18 cellular contexts compared by ENCODE assay signal in the genomic region with DNA sequence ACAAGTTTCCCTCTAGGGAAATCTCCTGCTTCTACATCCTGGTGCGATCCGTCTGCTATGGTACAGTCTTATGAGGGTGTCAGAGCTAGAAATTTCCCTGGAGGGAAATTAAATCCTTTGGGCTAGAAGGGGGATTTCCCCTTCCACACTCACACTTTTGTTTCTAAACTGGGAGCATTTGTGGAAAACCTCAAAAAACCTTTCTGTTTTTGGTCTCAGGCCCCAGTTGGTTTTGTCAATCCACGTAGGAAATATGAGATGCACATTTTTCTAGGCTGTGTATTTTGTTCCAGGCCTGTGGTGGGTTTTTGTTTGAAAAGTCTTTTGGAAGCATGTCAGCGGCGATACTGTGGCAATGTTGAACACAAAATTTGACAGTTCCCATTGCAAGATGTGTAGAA. TPM values are rescaled to one million over a fixed set of nuclear protein-coding genes. Genes with fewer than 3 reads are reported as not detected.
DNase-seq lines count a peak whose midpoint lies in the region; FAIRE-seq and TF ChIP-seq lines count a peak whose summit lies in the region.
"Had no signal": no experiment of that assay in that cellular context is flagged by ENCODE, and none has a peak within 500 bp of the region (broad histone marks: within the 10 kb centered on the region; RNA-seq: fewer than 3 reads in every experiment).

No MANE protein-coding gene starts in this region.

- H3K4me3 ChIP-seq in astrocyte (ENCODE audit: insufficient read depth, low read depth, low read length) (no peak overlapping the region), skeletal muscle cell (ENCODE audit: low read depth, low read length) (no peak overlapping the region), transverse colon (no peak overlapping the region)
- H3K4me3 ChIP-seq: GM12878, HAP-1 had no signal

- no peak overlapping the region for H2AFZ ChIP-seq in astrocyte (ENCODE audit: low read depth, low read length)

- no peaks in the 10 kb centered on the region for H3K4me1 ChIP-seq in astrocyte (ENCODE audit: insufficient read depth, low read length)
- H3K4me1 ChIP-seq in transverse colon = no peaks in the 10 kb centered on the region
- H3K4me1 ChIP-seq: BE2C, HAP-1 had no signal

- TF ChIP-seq CTCF in astrocyte (IDR thresholded peaks at IDR 0.05; ENCODE audit: insufficient read depth, low read depth, low read length) = no peak
- no peak for TF ChIP-seq CTCF in transverse colon (IDR thresholded peaks at IDR 0.05)

- 75% methylated on average over 5 of the region's 5 CpGs; no CpG with 5 or more reads in 1 of the 2 donors for WGBS in transverse colon (ENCODE audit: low coverage in 1 of 2), 2 donors

- peak; percentile 92 for FAIRE-seq in astrocyte (lab: Jason Lieb, UNC)
- FAIRE-seq: A204.1, GM12878, GM19239, H1, HepG2, HTR-8/SVneo had no signal

- no peak overlapping the region for H3K27ac Mint-ChIP-seq in astrocyte (ENCODE audit: unreplicated experiment)
- H3K27ac Mint-ChIP-seq: CD4-positive, alpha-beta memory T cell had no signal

- no peaks in the 10 kb centered on the region for H3K4me1 Mint-ChIP-seq in astrocyte (ENCODE audit: low read depth, unreplicated experiment)
- H3K4me1 Mint-ChIP-seq: CD4-positive, alpha-beta memory T cell had no signal

- no peaks in the 10 kb centered on the region for H3K9me3 Mint-ChIP-seq in astrocyte (ENCODE audit: unreplicated experiment)
- H3K9me3 Mint-ChIP-seq: CD4-positive, alpha-beta memory T cell had no signal

- H3K27ac ChIP-seq in astrocyte (ENCODE audit: low read depth, low read length) = no peak overlapping the region
- no peak overlapping the region for H3K27ac ChIP-seq in transverse colon
- H3K27ac ChIP-seq: C4-2B had no signal

- no peaks in the 10 kb centered on the region for H3K79me2 ChIP-seq in astrocyte (ENCODE audit: insufficient read depth, low read length)

- no peak for TF ChIP-seq EP300 in transverse colon (IDR thresholded peaks at IDR 0.05; ENCODE audit: low read depth)

- no peaks in the 10 kb centered on the region for H3K27me3 ChIP-seq in astrocyte (ENCODE audit: insufficient read depth, low read length)
- no peaks in the 10 kb centered on the region for H3K27me3 ChIP-seq in transverse colon
- H3K27me3 ChIP-seq: BE2C had no signal

- H4K20me1 ChIP-seq in astrocyte (ENCODE audit: insufficient read depth, low read length) = no peaks in the 10 kb centered on the region

- H3K9ac ChIP-seq in astrocyte (ENCODE audit: low read length) = no peak overlapping the region

- DNase-seq in LHCN-M2 (ENCODE audit: low read depth) (peak; percentile 76), astrocyte (ENCODE audit: low read depth) (no peak), fibroblast of gingiva (ENCODE audit: low read depth) (peak; percentile 63), skeletal muscle cell (ENCODE audit: low read depth) (peak; percentile 22), HT-29 (ENCODE audit: low spot score) (no peak), transverse colon (no peak), NCI-H1930 (lab: John Stamatoyannopoulos, UW) (no peak)
- DNase-seq: BE2C; CD4-positive, alpha-beta memory T cell; DMS79 had no signal

- H3K36me3 ChIP-seq in astrocyte (ENCODE audit: insufficient read depth, low read length) = no peaks in the 10 kb centered on the region
- H3K36me3 ChIP-seq in transverse colon = no peaks in the 10 kb centered on the region
- H3K36me3 ChIP-seq: BE2C, HAP-1 had no signal

- in situ Hi-C loops in transverse colon (cut with MboI; ENCODE audit: low pct_ligation_motif_present in 1 of 4, low pct_unique_long_range_greater_than_20kb in 1 of 4, low sequenced_read_pairs in 3 of 4) = loop anchor here in 1 of 4 donors (25.0 kb wide), 1 partner anchor 89 kb away; no protein-coding TSS in a partner anchor

- intact Hi-C loops in transverse colon (cut with DNase I; ENCODE audit: low total_unique reads) = no loop called here

- TF ChIP-seq POLR2A in transverse colon (IDR thresholded peaks at IDR 0.05) = no peak

- H3K27me3 Mint-ChIP-seq in astrocyte (ENCODE audit: low read depth, unreplicated experiment) = no peaks in the 10 kb centered on the region
- H3K27me3 Mint-ChIP-seq: CD4-positive, alpha-beta memory T cell had no signal

- no peaks in the 10 kb centered on the region for H3K9me3 ChIP-seq in astrocyte (ENCODE audit: insufficient read depth, low read depth, low read length)
- no peaks in the 10 kb centered on the region for H3K9me3 ChIP-seq in transverse colon
- H3K9me3 ChIP-seq: BE2C, HAP-1 had no signal

- H3K4me2 ChIP-seq in astrocyte (ENCODE audit: low read length) = no peak overlapping the region

- H3K36me3 Mint-ChIP-seq in astrocyte (ENCODE audit: low read depth, unreplicated experiment) = no peaks in the 10 kb centered on the region
- H3K36me3 Mint-ChIP-seq: CD4-positive, alpha-beta memory T cell had no signal

- no peak overlapping the region for H3K4me3 Mint-ChIP-seq in astrocyte (ENCODE audit: unreplicated experiment)
- H3K4me3 Mint-ChIP-seq: CD4-positive, alpha-beta memory T cell had no signal

RNA-seq across cellular contexts. Expression of a gene that starts 17.8 kb away (rescaled TPM):
- 33.9 and 39.8 TPM in 2 replicates for total RNA-seq in LHCN-M2 (2014; rRNA removed)
- polyA plus RNA-seq in LHCN-M2 (2012) = 61.8 TPM
- total RNA-seq in astrocyte = 25.8 and 34.7 TPM in 2 replicates
- 26.7 and 33.0 TPM in 2 replicates for total RNA-seq in HT-29 (2014; rRNA removed; shearing (Covaris generic))
- total RNA-seq in transverse colon = 10 to 100 TPM in 2 of 4 donors, 1 to 10 TPM in 2; 2.6 to 23.2 (median 8.6) TPM

Comparison
In these comparisons a context has a peak if more than half of its experiments do, and no peak if none do; other contexts are left out.
1. DNase-seq: peak in LHCN-M2 (single experiment), fibroblast of gingiva (single experiment) and skeletal muscle cell (single experiment); none in astrocyte (single experiment), HT-29 (single experiment), transverse colon (single experiment) and NCI-H1930 (0 of 2).